ENCODE assay signal across 3 cellular contexts in the genomic region with DNA sequence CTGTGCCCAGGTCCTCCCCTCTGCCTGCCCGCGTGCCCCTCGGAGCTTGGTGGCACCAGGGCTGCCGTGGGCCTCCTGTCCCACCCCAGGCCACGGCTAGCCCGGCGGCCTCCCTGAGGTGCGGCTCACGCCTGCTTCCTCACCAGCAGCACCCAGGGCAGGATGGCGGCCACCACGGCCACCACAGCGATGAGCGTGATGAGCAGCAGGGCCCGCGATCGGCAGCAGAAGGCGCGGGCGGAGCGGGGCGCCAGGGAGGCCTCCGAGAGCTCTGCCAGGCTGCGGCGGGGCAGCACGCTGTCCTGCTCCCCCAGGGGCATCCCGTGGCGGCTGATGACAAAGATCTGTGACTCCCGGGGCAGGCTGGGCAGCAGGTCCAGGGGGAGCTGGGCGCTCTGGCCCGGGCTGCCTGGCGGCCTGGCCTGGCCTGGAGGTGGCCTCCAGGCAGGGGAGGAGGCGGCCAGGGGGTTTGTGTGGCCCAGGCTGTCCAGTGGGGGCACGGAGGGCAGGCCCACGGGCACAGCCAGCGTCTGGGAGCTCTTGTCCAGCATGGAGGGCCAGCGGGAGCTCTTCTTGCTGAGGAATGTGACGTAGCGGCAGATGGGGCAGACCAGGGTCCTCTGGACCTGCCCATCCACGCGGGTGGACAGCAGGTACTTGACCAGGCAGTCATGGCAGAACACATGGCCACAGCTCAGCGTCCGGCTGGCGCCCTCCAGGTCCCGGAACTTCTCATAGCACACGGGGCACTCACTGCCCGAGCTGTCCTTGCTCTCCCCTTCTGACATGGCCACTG.
TF ChIP-seq lines count a peak whose summit lies in the region.

No MANE protein-coding gene starts in this region.

TF ChIP-seq in A549, 52 proteins besides CTCF, POLR2A, EP300 and RAD21:
- no peak for TF ChIP-seq HEYL (CRISPR knock-in tag; IDR thresholded peaks at IDR 0.05)
- no peak for TF ChIP-seq MYC (IDR thresholded peaks at IDR 0.05; ENCODE audit: borderline replicate concordance, low read length)
- TF ChIP-seq USF2 (IDR thresholded peaks at IDR 0.05), result no peak
- TF ChIP-seq CHD2 (IDR thresholded peaks at IDR 0.05; ENCODE audit: low read length, partially characterized antibody), result no peak
- TF ChIP-seq, protein P1, sequence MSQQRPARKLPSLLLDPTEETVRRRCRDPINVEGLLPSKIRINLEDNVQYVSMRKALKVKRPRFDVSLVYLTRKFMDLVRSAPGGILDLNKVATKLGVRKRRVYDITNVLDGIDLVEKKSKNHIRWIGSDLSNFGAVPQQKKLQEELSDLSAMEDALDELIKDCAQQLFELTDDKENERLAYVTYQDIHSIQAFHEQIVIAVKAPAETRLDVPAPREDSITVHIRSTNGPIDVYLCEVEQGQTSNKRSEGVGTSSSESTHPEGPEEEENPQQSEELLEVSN (IDR thresholded peaks at IDR 0.05; ENCODE audit: borderline replicate concordance, low read depth), result no peak
- TF ChIP-seq HOXB5 (CRISPR knock-in tag; IDR thresholded peaks at IDR 0.05), result no peak
- TF ChIP-seq, protein P2, sequence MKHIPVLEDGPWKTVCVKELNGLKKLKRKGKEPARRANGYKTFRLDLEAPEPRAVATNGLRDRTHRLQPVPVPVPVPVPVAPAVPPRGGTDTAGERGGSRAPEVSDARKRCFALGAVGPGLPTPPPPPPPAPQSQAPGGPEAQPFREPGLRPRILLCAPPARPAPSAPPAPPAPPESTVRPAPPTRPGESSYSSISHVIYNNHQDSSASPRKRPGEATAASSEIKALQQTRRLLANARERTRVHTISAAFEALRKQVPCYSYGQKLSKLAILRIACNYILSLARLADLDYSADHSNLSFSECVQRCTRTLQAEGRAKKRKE (CRISPR knock-in tag; IDR thresholded peaks at IDR 0.05; ENCODE audit: low read depth), result no peak
- no peak for TF ChIP-seq POLR2AphosphoS2 (conservative IDR thresholded peaks at IDR 0.05; ENCODE audit: low read length)
- TF ChIP-seq HDAC2 (IDR thresholded peaks at IDR 0.05), result no peak
- no peak for TF ChIP-seq KDM5A (IDR thresholded peaks at IDR 0.05)
- no peak for TF ChIP-seq ZSCAN20 (CRISPR knock-in tag; IDR thresholded peaks at IDR 0.05)

TF ChIP-seq in SK-N-SH treated with all-trans-retinoic acid at 6 μM for 48 hours, 23 proteins besides CTCF, POLR2A, EP300 and RAD21:
- TF ChIP-seq TOX (CRISPR knock-in tag; IDR thresholded peaks at IDR 0.05; ENCODE audit: borderline replicate concordance) (no peak), OSR1 (CRISPR knock-in tag; IDR thresholded peaks at IDR 0.05) (no peak), RARB (CRISPR knock-in tag; IDR thresholded peaks at IDR 0.05) (no peak), PPARA (CRISPR knock-in tag; IDR thresholded peaks at IDR 0.05; ENCODE audit: borderline replicate concordance) (no peak), ZFP3 (CRISPR knock-in tag; IDR thresholded peaks at IDR 0.05) (no peak), ISL1 (CRISPR knock-in tag; IDR thresholded peaks at IDR 0.05) (no peak), ZC3H10 (CRISPR knock-in tag; IDR thresholded peaks at IDR 0.05) (no peak)

TF ChIP-seq in HepG2, 621 proteins besides CTCF, POLR2A, EP300 and RAD21:
- TF ChIP-seq FOXA3 (CRISPR knock-in tag; IDR thresholded peaks at IDR 0.05) (no peak), BHLHE40 (IDR thresholded peaks at IDR 0.05; ENCODE audit: low read length) (no peak), STAT5B (CRISPR knock-in tag; IDR thresholded peaks at IDR 0.05) (no peak), ZNF687 (CRISPR knock-in tag; IDR thresholded peaks at IDR 0.05) (0 out of 2 replicates have a peak, but pooled peaks have one; percentile 15), SCMH1 (CRISPR knock-in tag; IDR thresholded peaks at IDR 0.05; ENCODE audit: borderline replicate concordance) (no peak), ZNF577 (CRISPR knock-in tag; IDR thresholded peaks at IDR 0.05; ENCODE audit: borderline replicate concordance, low read depth) (no peak), ZNF546 (CRISPR knock-in tag; conservative IDR thresholded peaks at IDR 0.05) (no peak), RCOR2 (CRISPR knock-in tag; IDR thresholded peaks at IDR 0.05) (no peak), ZBTB38 (CRISPR knock-in tag; IDR thresholded peaks at IDR 0.05) (0 out of 2 replicates have a peak, but pooled peaks have one; percentile 10), NR2C2 (CRISPR knock-in tag; IDR thresholded peaks at IDR 0.05; ENCODE audit: borderline replicate concordance) (no peak), TOE1 (CRISPR knock-in tag; IDR thresholded peaks at IDR 0.05) (no peak), ZBTB33 (CRISPR knock-in tag; IDR thresholded peaks at IDR 0.05) (peak; percentile 66; the same call in 1 of the 2 replicates), AGO2 (optimal IDR thresholded peaks at IDR 0.05; ENCODE audit: low read depth, low read length) (no peak), ETV6 (CRISPR knock-in tag; conservative IDR thresholded peaks at IDR 0.05) (no peak), ZNF761 (CRISPR knock-in tag; conservative IDR thresholded peaks at IDR 0.05) (no peak), POGZ (CRISPR knock-in tag; IDR thresholded peaks at IDR 0.05) (no peak), ZNF569 (CRISPR knock-in tag; IDR thresholded peaks at IDR 0.05; ENCODE audit: borderline replicate concordance) (no peak), ZNF512B (CRISPR knock-in tag; IDR thresholded peaks at IDR 0.05; ENCODE audit: borderline replicate concordance) (no peak), ZNF264 (CRISPR knock-in tag; IDR thresholded peaks at IDR 0.05) (no peak), CEBPZ (IDR thresholded peaks at IDR 0.05; ENCODE audit: low read length) (no peak), ZBTB8A (CRISPR knock-in tag; IDR thresholded peaks at IDR 0.05; ENCODE audit: borderline replicate concordance, low read depth) (no peak)
TF ChIP-seq in HepG2: peak in this region for 3.
